ENCODE assay signal across 8 cellular contexts in genomic region chr1:183473286-183473536, GRCh38. TPM values are rescaled to one million over a fixed set of nuclear protein-coding genes. Genes with fewer than 3 reads are reported as not detected.
DNase-seq lines count a peak whose midpoint lies in the region; ATAC-seq, FAIRE-seq and TF ChIP-seq lines count a peak whose summit lies in the region.

No MANE protein-coding gene starts in this region.

- no peaks in the 10 kb centered on the region for H3K27me3 ChIP-seq in GM23248 (replicated peaks; ENCODE audit: insufficient read depth)
- no peaks in the 10 kb centered on the region for H3K27me3 ChIP-seq in WERI-Rb-1 (ENCODE audit: insufficient read depth, low read depth, severe bottlenecking)
- no peaks in the 10 kb centered on the region for H3K27me3 ChIP-seq in left ventricle myocardium inferior (ENCODE audit: low read depth)

- H3K36me3 ChIP-seq in GM23248 (ENCODE audit: low read depth) (no peaks in the 10 kb centered on the region), WERI-Rb-1 (peaks cover 18% of the 10 kb centered on the region), left ventricle myocardium inferior (no peaks in the 10 kb centered on the region)

- H3K9me2 ChIP-seq in GM23248 (ENCODE audit: insufficient read depth): no peaks in the 10 kb centered on the region

- intact Hi-C loops in left ventricle myocardium inferior (cut with micrococcal nuclease): loop anchor here (10.0 kb wide), 1 partner anchor 162 kb away; the partner anchor contains the start of gene ARPC5

- peak overlapping the region; percentile 94 for H2AFZ ChIP-seq in GM23248

- no peak for FAIRE-seq in urothelium cell line (lab: Jason Lieb, UNC)

- H3K4me1 ChIP-seq in GM23248 (ENCODE audit: insufficient read depth) (peaks cover 5% of the 10 kb centered on the region), left ventricle myocardium inferior (peaks cover 74% of the 10 kb centered on the region)

- peaks cover 8% of the 10 kb centered on the region for H3F3A ChIP-seq in GM23248 (ENCODE audit: insufficient read depth)

- WGBS in GM23248 (ENCODE audit: low coverage in 1 of 2, low lambda C conversion rate in 2 of 2, missing lambda C conversion rate in 2 of 2), 2 experiments: 38 to 49% methylated on average over 7 of the region's 7 CpGs

- H3K4me3 ChIP-seq in GM23248: peak overlapping the region; percentile 98
- H3K4me3 ChIP-seq in WERI-Rb-1 (ENCODE audit: low read depth, low read length): peak overlapping the region; percentile 73
- H3K4me3 ChIP-seq in left ventricle myocardium inferior: peak overlapping the region; percentile 98
- peak overlapping the region; percentile 63 to 97 (median 94) for H3K4me3 ChIP-seq in skin epidermis

- no peak for TF ChIP-seq CTCF in WERI-Rb-1 (IDR thresholded peaks at IDR 0.05; ENCODE audit: low read depth, low read length)
- no peak for TF ChIP-seq CTCF in left ventricle myocardium inferior (IDR thresholded peaks at IDR 0.05; ENCODE audit: borderline replicate concordance)

- peaks cover 59% of the 10 kb centered on the region for H3K79me2 ChIP-seq in GM23248 (ENCODE audit: insufficient read depth)

- no peak for DNase-seq in GM23248
- no peak for DNase-seq in WERI-Rb-1
- DNase-seq in left ventricle myocardium inferior: no peak
- no peak for DNase-seq in urothelium cell line (ENCODE audit: low spot score)
- DNase-seq in hippocampal formation (lab: John Stamatoyannopoulos, UW): no peak
- DNase-seq in NCI-H345 treated with DMSO at 0.1 percent for 48 hours (lab: John Stamatoyannopoulos, UW; ENCODE audit: unreplicated experiment): no peak

- H3K4me2 ChIP-seq in GM23248 (ENCODE audit: unreplicated experiment): peak overlapping the region; percentile 87

- ATAC-seq in GM19324 (IDR thresholded peaks at IDR 0.05; ENCODE audit: low FRiP score, unreplicated experiment): no peak

- in situ Hi-C loops in GM23248 (cut with MboI): no loop called here

- peak overlapping the region; percentile 95 for H3K9ac ChIP-seq in GM23248

- peaks cover 5% of the 10 kb centered on the region; the same call in 1 of the 2 replicates for H4K20me1 ChIP-seq in GM23248 (ENCODE audit: insufficient read depth)

- H3K9me3 ChIP-seq in GM23248 (ENCODE audit: low read depth) (no peaks in the 10 kb centered on the region), WERI-Rb-1 (ENCODE audit: severe bottlenecking) (no peaks in the 10 kb centered on the region), left ventricle myocardium inferior (replicated peaks) (no peaks in the 10 kb centered on the region)

- H3K27ac ChIP-seq in GM23248 (peak overlapping the region; percentile 99; the same call in 1 of the 2 replicates), WERI-Rb-1 (peak overlapping the region; percentile 100; the same call in 1 of the 2 replicates), left ventricle myocardium inferior (replicated peaks) (peak overlapping the region; percentile 99), skin epidermis (peak overlapping the region in 17 of 21 experiments; percentile 93 to 100 (median 99))

RNA-seq across cellular contexts. Expression of gene SMG7, which starts 0.9 kb away (rescaled TPM):
- total RNA-seq in GM23248 (2014; rRNA removed; shearing (Covaris generic)): 16.2 and 18.7 TPM in 2 replicates
- 28.2 and 32.8 TPM in 2 replicates for polyA plus RNA-seq in GM23248 (2016; fragmentation: Nextera tagmentation; extraction: Ambion mirVana)
- total RNA-seq in left ventricle myocardium inferior: 41.6 TPM

RNA-seq across cellular contexts. Expression of gene NMNAT2, which starts 55.0 kb away (rescaled TPM):
- total RNA-seq in GM23248 (2014; rRNA removed; shearing (Covaris generic)): 2.4 and 6.2 TPM in 2 replicates
- 3.6 and 4.2 TPM in 2 replicates for polyA plus RNA-seq in GM23248 (2016; fragmentation: Nextera tagmentation; extraction: Ambion mirVana)
- 3.4 TPM for total RNA-seq in left ventricle myocardium inferior
